In the genomic region with DNA sequence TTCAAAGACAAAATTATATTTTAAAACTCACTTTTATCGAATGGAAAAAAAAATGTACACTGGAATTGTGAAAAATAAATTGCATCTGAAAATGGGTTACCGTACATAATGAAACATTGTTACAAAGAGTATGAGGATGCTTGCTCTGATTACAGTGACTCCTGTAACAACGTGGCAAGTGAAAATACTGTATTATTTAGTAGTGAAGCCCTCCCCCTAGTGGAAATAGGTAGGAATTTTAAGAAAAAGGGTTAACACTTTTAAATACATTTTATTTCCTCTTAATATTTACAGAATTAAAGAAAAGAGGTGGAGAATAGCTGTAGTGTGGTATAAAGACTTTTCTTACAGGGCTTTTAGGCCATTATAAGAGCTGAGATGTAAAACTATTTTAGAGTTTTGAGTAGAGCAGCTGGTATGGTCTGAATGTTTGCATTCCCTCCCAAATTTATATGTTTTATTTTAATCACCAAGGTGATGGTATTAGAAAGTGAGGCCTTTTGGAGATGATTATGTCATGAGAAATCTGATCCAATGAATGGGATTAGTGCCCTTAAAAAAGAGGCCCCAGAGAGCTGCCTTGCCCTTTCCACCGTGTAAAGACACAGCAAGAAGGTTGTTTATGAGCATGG, we compare ENCODE assay signal across 8 cellular contexts. TPM values are rescaled to one million over a fixed set of nuclear protein-coding genes. Genes with fewer than 3 reads are reported as not detected.
DNase-seq lines count a peak whose midpoint lies in the region; ATAC-seq and TF ChIP-seq lines count a peak whose summit lies in the region.

No MANE protein-coding gene starts in this region.

- intact Hi-C loops in CD4-positive, alpha-beta memory T cell (cut with micrococcal nuclease) = loop anchor here (1.0 to 10.0 kb wide), 5 partner anchors 59 to 1250 kb away; a partner anchor contains a TSS
- intact Hi-C loops in natural killer cell (cut with micrococcal nuclease) = loop anchor here (1.0 to 10.0 kb wide), 5 partner anchors 613 to 1247 kb away; no protein-coding TSS in a partner anchor

- no peak for TF ChIP-seq POLR2A in erythroblast (IDR thresholded peaks at IDR 0.05; ENCODE audit: low read length)

- DNase-seq in CD4-positive, alpha-beta memory T cell = peak in 4 of 5 donors; percentile 65 to 69 (median 67)
- DNase-seq in GM19238 (ENCODE audit: insufficient read length, low spot score) (peak; percentile 14), LNCaP clone FGC (ENCODE audit: low read depth) (no peak), SK-MEL-5 (ENCODE audit: low read depth, low spot score) (peak; percentile 66), erythroblast (lab: John Stamatoyannopoulos, UW) (peak; percentile 71 to 80), natural killer cell (no peak)

- H3K36me3 ChIP-seq in CD4-positive, alpha-beta memory T cell (ENCODE audit: insufficient read depth, low read length) = peaks cover 5% of the 10 kb centered on the region

- no peaks in the 10 kb centered on the region for H3K9me3 ChIP-seq in CD4-positive, alpha-beta memory T cell (ENCODE audit: control insufficient read depth in 1 of 2, low read length in 2 of 2)

- H3K4me1 Mint-ChIP-seq in CD4-positive, alpha-beta memory T cell = no peaks in the 10 kb centered on the region
- no peaks in the 10 kb centered on the region for H3K4me1 Mint-ChIP-seq in natural killer cell

- peak; percentile 74 to 90 (median 77) for ATAC-seq in natural killer cell
- no peak for ATAC-seq in GM19035 (IDR thresholded peaks at IDR 0.05; ENCODE audit: unreplicated experiment)
- ATAC-seq in HG03095 (IDR thresholded peaks at IDR 0.05; ENCODE audit: unreplicated experiment) = no peak

- TF ChIP-seq CTCF in LNCaP clone FGC (IDR thresholded peaks at IDR 0.05; ENCODE audit: control insufficient read depth, extremely low read depth, insufficient read depth) = peak; percentile 48
- peak; percentile 80 for TF ChIP-seq CTCF in natural killer cell (IDR thresholded peaks at IDR 0.05)

- no peaks in the 10 kb centered on the region for H3K9me3 Mint-ChIP-seq in CD4-positive, alpha-beta memory T cell
- no peaks in the 10 kb centered on the region for H3K9me3 Mint-ChIP-seq in natural killer cell

- in situ Hi-C loops in SK-MEL-5 (cut with HindIII; ENCODE audit: low pct_unique_long_range_greater_than_20kb, low sequenced_read_pairs) = no loop called here

- no peaks in the 10 kb centered on the region for H3K4me1 ChIP-seq in CD4-positive, alpha-beta memory T cell (ENCODE audit: insufficient read depth, low read length)

- CTCF ChIA-PET in CD4-positive, alpha-beta memory T cell (lab: Charles Lee; ENCODE audit: partially characterized antibody) = interaction anchor here (0.8 to 14.9 kb wide), 15 partner anchors 25 to 700 kb away, joined by 3 to 337 read pairs (median 4); a partner anchor contains a TSS

- H3K27me3 Mint-ChIP-seq in CD4-positive, alpha-beta memory T cell = peaks cover 0 to 2% of the 10 kb centered on the region in 2 donors
- H3K27me3 Mint-ChIP-seq in natural killer cell (ENCODE audit: low read depth in 2 of 2) = peaks cover 8 to 30% of the 10 kb centered on the region in 2 donors

- H3K27ac Mint-ChIP-seq in CD4-positive, alpha-beta memory T cell = no peak overlapping the region
- H3K27ac Mint-ChIP-seq in natural killer cell = no peak overlapping the region

- H3K27me3 ChIP-seq in CD4-positive, alpha-beta memory T cell (ENCODE audit: insufficient read depth, low read length) = no peaks in the 10 kb centered on the region

- POLR2A ChIA-PET in CD4-positive, alpha-beta memory T cell (lab: Charles Lee; ENCODE audit: partially characterized antibody) = interaction anchor here (1.0 to 4.5 kb wide), 3 partner anchors 533 to 697 kb away, joined by 3 to 41 read pairs (median 5); a partner anchor contains a TSS

- H3K36me3 Mint-ChIP-seq in CD4-positive, alpha-beta memory T cell = peaks cover 0 to 5% of the 10 kb centered on the region in 2 donors
- no peaks in the 10 kb centered on the region for H3K36me3 Mint-ChIP-seq in natural killer cell

- H3K27ac ChIP-seq in CD4-positive, alpha-beta memory T cell (ENCODE audit: low read depth, low read length) = no peak overlapping the region

- no peak overlapping the region for H3K4me3 Mint-ChIP-seq in CD4-positive, alpha-beta memory T cell
- H3K4me3 Mint-ChIP-seq in natural killer cell = no peak overlapping the region

- no peak overlapping the region for H3K4me3 ChIP-seq in CD4-positive, alpha-beta memory T cell (ENCODE audit: low read length in 2 of 2)
- no peak overlapping the region for H3K4me3 ChIP-seq in LNCaP clone FGC (ENCODE audit: low read depth, low read length)

RNA-seq across cellular contexts. Expression of a gene that starts 25.2 kb away (rescaled TPM):
- 10 to 100 TPM; 58.0 to 60.5 TPM for total RNA-seq in CD4-positive, alpha-beta memory T cell
- 10 to 100 TPM; 10.3 to 15.5 TPM for polyA plus RNA-seq in CD4-positive, alpha-beta memory T cell
- total RNA-seq in SK-MEL-5 (2014; rRNA removed; shearing (Covaris generic)) = 16.2 and 19.2 TPM in 2 replicates
- 8.8 and 15.5 TPM in 2 replicates for polyA plus RNA-seq in SK-MEL-5 (2015; cell fraction: cytosol; rRNA removed)
- polyA plus RNA-seq in SK-MEL-5 (2015; cell fraction: nucleus; rRNA removed) = 156 and 216 TPM in 2 replicates
- total RNA-seq in natural killer cell = 10 to 100 TPM; 71.3 to 81.0 (median 76.9) TPM

RNA-seq across cellular contexts. Expression of a gene that starts 25.9 kb away (rescaled TPM):
- 10 to 100 TPM; 76.0 to 78.9 TPM for total RNA-seq in CD4-positive, alpha-beta memory T cell
- polyA plus RNA-seq in CD4-positive, alpha-beta memory T cell = 10 to 100 TPM; 39.0 to 63.9 TPM
- 36.0 and 36.9 TPM in 2 replicates for total RNA-seq in SK-MEL-5 (2014; rRNA removed; shearing (Covaris generic))
- polyA plus RNA-seq in SK-MEL-5 (2015; cell fraction: cytosol; rRNA removed) = 15.6 and 16.1 TPM in 2 replicates
- 43.4 and 47.2 TPM in 2 replicates for polyA plus RNA-seq in SK-MEL-5 (2015; cell fraction: nucleus; rRNA removed)
- 10 to 100 TPM; 40.8 to 64.9 (median 55.1) TPM for total RNA-seq in natural killer cell

Comparison
In these comparisons a context has a peak if more than half of its experiments do, and no peak if none do; other contexts are left out.
1. DNase-seq: peak in CD4-positive, alpha-beta memory T cell (4 of 5), GM19238 (single experiment), SK-MEL-5 (single experiment) and erythroblast (2 of 2); none in LNCaP clone FGC (single experiment) and natural killer cell (single experiment).
2. ATAC-seq: peak in natural killer cell (3 of 3); none in GM19035 (single experiment) and HG03095 (single experiment).